In genomic region chr17:7004398-7005253, GRCh38 we compare ENCODE assay signal across 8 cellular contexts. TPM values are rescaled to one million over a fixed set of nuclear protein-coding genes. Genes with fewer than 3 reads are reported as not detected.
DNase-seq lines count a peak whose midpoint lies in the region; ATAC-seq and TF ChIP-seq lines count a peak whose summit lies in the region.

No MANE protein-coding gene starts in this region.

- H3K27me3 ChIP-seq in right lobe of liver: no peaks in the 10 kb centered on the region
- no peaks in the 10 kb centered on the region for H3K27me3 ChIP-seq in vagina

- H3K4me1 ChIP-seq in right lobe of liver: no peaks in the 10 kb centered on the region
- peaks cover 4% of the 10 kb centered on the region for H3K4me1 ChIP-seq in vagina

- H3K36me3 ChIP-seq in right lobe of liver: peaks cover 4 to 20% (median 12%) of the 10 kb centered on the region in 4 donors
- H3K36me3 ChIP-seq in vagina: peaks cover 0 to 32% of the 10 kb centered on the region in 2 donors

- H3K9me3 ChIP-seq in right lobe of liver (no peaks in the 10 kb centered on the region), vagina (no peaks in the 10 kb centered on the region)

- TF ChIP-seq POLR2A in right lobe of liver (IDR thresholded peaks at IDR 0.05) (no peak), vagina (IDR thresholded peaks at IDR 0.05) (no peak)

- no peak for DNase-seq in AG09309 (ENCODE audit: low read depth)
- DNase-seq in MV-4-11 (lab: John Stamatoyannopoulos, UW): peak; percentile 68
- peak; percentile 65 for DNase-seq in RPMI8226
- DNase-seq in central memory CD8-positive, alpha-beta T cell (ENCODE audit: low spot score in 2 of 2): peak in 1 of 2 donors; percentile 47
- DNase-seq in right lobe of liver: no peak
- DNase-seq in vagina (ENCODE audit: extremely low spot score in 2 of 2): no peak

- TF ChIP-seq CTCF in AG09309 (IDR thresholded peaks at IDR 0.05; ENCODE audit: control insufficient read depth, insufficient read depth, low read depth, low read length, missing control alignments) (peak; percentile 69), GM12873 (IDR thresholded peaks at IDR 0.05; ENCODE audit: insufficient read depth, low read depth, low read length, missing control alignments) (peak; percentile 70), right lobe of liver (IDR thresholded peaks at IDR 0.05) (peak; percentile 70 to 84 (median 74)), vagina (IDR thresholded peaks at IDR 0.05) (peak; percentile 57 to 76 (median 70))

- H3K27me3 Mint-ChIP-seq in central memory CD8-positive, alpha-beta T cell: no peaks in the 10 kb centered on the region

- H3K4me3 ChIP-seq in AG09309 (ENCODE audit: control insufficient read depth, low read depth, low read length) (no peak overlapping the region), right lobe of liver (no peak overlapping the region), vagina (no peak overlapping the region)

- peak; percentile 95 for ATAC-seq in central memory CD8-positive, alpha-beta T cell (replicated peaks; ENCODE audit: extremely low read depth, poor library complexity, severe bottlenecking)
- ATAC-seq in right lobe of liver: peak; percentile 86 to 96 (median 88)
- ATAC-seq in GM21526 (IDR thresholded peaks at IDR 0.05; ENCODE audit: low FRiP score, unreplicated experiment): no peak

- no peaks in the 10 kb centered on the region for H3K9me3 Mint-ChIP-seq in central memory CD8-positive, alpha-beta T cell

- no peak overlapping the region for H3K4me3 Mint-ChIP-seq in central memory CD8-positive, alpha-beta T cell

- H3K27ac ChIP-seq in right lobe of liver (no peak overlapping the region), vagina (no peak overlapping the region)

- intact Hi-C loops in right lobe of liver (cut with DNase I): loop anchor here in 1 of 2 donors (5.0 to 10.0 kb wide), 3 partner anchors 90 to 340 kb away; no protein-coding TSS in a partner anchor
- intact Hi-C loops in vagina (cut with DNase I): loop anchor here (2.0 to 10.0 kb wide), 2 partner anchors 90 to 340 kb away; no protein-coding TSS in a partner anchor

- WGBS in right lobe of liver (ENCODE audit: insufficient coverage, low coverage, low lambda C conversion rate, missing lambda C conversion rate): no CpG with 5 or more reads among the region's 2 CpGs

- H3K27ac Mint-ChIP-seq in central memory CD8-positive, alpha-beta T cell (ENCODE audit: low read depth): no peak overlapping the region

- H3K36me3 Mint-ChIP-seq in central memory CD8-positive, alpha-beta T cell (ENCODE audit: insufficient read depth): peaks cover 29% of the 10 kb centered on the region

- H3K4me1 Mint-ChIP-seq in central memory CD8-positive, alpha-beta T cell: peaks cover 46% of the 10 kb centered on the region

RNA-seq across cellular contexts. Expression of gene RNASEK, which starts 7.8 kb away (rescaled TPM):
- 100 to 1,000 TPM in 3 of 6 experiments, 10 to 100 TPM in 3; 72.5 to 141 (median 108) TPM for total RNA-seq in right lobe of liver
- 155 TPM for total RNA-seq in vagina

RNA-seq across cellular contexts. Expression of gene ALOX12, which starts 8.8 kb away (rescaled TPM):
- total RNA-seq in right lobe of liver (under 1 TPM in 2 of 6 experiments, not detected in 4; 0.17 to 0.27 TPM), vagina (16.0 TPM)

RNA-seq across cellular contexts. Expression of gene BCL6B, which starts 18.2 kb away (rescaled TPM):
- total RNA-seq in right lobe of liver (1 to 10 TPM in 5 of 6 experiments, under 1 TPM in 1; 0.71 to 3.5 (median 1.5) TPM), vagina (10.1 TPM)

RNA-seq across cellular contexts. Expression of gene SLC16A13, which starts 31.2 kb away (rescaled TPM):
- total RNA-seq in right lobe of liver (10 to 100 TPM; 14.7 to 66.4 (median 39.5) TPM), vagina (2.0 TPM)

RNA-seq across cellular contexts. Expression of gene SLC16A11, which starts 39.3 kb away (rescaled TPM):
- total RNA-seq in right lobe of liver (10 to 100 TPM in 1 of 6 experiments, 1 to 10 TPM in 4, under 1 TPM in 1; 0.84 to 10.2 (median 2.4) TPM), vagina (not detected)

Comparison
In these comparisons a context has a peak if more than half of its experiments do, and no peak if none do; other contexts are left out.
1. DNase-seq: peak in MV-4-11 (single experiment) and RPMI8226 (single experiment); none in AG09309 (single experiment), right lobe of liver (0 of 3) and vagina (0 of 2).
2. RNA of gene ALOX12, which starts 8.8 kb away (total RNA-seq): 16.0 TPM in vagina (single experiment); 0.17 to 0.27 TPM in right lobe of liver; every median in the first group is over 10 times any median in the second.
3. Peak in every context shown above with its lines, with median percentiles within 50 percentile points of each other: CTCF ChIP-seq.